ENCODE assay signal across 20 cellular contexts in the genomic region with DNA sequence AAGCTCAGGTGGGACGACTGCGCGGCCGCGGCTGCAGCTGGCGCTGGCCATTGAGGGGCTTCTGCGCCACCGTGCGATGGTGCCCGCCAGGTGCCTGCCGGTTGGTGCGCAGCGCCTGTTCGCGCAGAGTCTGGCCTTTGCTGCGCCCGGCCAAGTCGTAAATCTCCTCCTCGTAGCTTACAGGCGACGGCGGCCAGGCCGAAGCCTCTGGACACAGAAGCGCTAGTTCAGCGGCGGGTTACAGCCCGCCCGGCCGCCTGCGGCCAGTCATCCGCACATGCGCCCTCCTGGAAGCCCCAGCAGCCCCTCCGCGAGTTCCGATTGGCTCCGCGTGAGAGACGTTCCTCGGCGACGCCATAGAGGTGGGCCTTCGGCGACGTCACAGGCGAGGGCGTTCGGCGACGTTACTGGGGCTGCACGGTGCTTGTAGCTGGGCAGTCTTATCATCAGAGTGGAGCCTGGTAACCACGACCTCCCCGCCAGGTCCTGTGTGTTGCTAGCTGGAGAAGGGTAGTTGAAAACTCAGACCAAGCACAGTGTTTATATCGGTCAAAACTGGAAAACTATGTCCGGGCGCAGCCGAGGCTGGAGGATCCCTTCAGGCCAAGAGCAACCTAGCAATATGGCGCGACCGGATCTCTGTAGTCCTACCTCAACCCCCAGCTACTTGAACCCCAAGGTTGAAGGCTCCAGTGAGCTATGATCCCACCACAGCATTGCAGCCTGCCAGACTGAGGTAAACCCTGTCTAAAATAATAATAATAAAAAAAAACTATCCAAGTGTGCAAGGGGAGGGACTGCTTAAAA.
DNase-seq lines count a peak whose midpoint lies in the region; ATAC-seq and TF ChIP-seq lines count a peak whose summit lies in the region.
"Had no signal": no experiment of that assay in that cellular context is flagged by ENCODE, and none has a peak within 500 bp of the region (broad histone marks: within the 10 kb centered on the region; RNA-seq: fewer than 3 reads in every experiment).

No MANE protein-coding gene starts in this region.

- TF ChIP-seq CTCF in retinal pigment epithelial cell (conservative IDR thresholded peaks at IDR 0.05; ENCODE audit: low read depth, low read length): no peak

- H3K4me3 Mint-ChIP-seq in central memory CD8-positive, alpha-beta T cell: no peak overlapping the region
- H3K4me3 Mint-ChIP-seq: immature natural killer cell; T-helper 1 cell treated with Interleukin-12 subunit alpha and Interleukin-12 subunit beta and Interleukin-4 antibody, amounts not matched to agents 30 μg/mL and 1 μg/mL, for 36 hours had no signal

- no peaks in the 10 kb centered on the region for H3K27me3 Mint-ChIP-seq in central memory CD8-positive, alpha-beta T cell

- ATAC-seq in central memory CD8-positive, alpha-beta T cell (replicated peaks; ENCODE audit: extremely low read depth, poor library complexity, severe bottlenecking): peak; percentile 24
- ATAC-seq in HG02763 (IDR thresholded peaks at IDR 0.05; ENCODE audit: unreplicated experiment): no peak

- H3K27ac Mint-ChIP-seq in central memory CD8-positive, alpha-beta T cell (ENCODE audit: low read depth): no peak overlapping the region
- H3K27ac Mint-ChIP-seq: HFFc6; immature natural killer cell; T-helper 1 cell treated with Interleukin-12 subunit alpha and Interleukin-12 subunit beta and Interleukin-4 antibody, amounts not matched to agents 30 μg/mL and 1 μg/mL, for 36 hours had no signal

- no peaks in the 10 kb centered on the region for H3K9me3 Mint-ChIP-seq in central memory CD8-positive, alpha-beta T cell

- no peaks in the 10 kb centered on the region for H3K36me3 Mint-ChIP-seq in central memory CD8-positive, alpha-beta T cell (ENCODE audit: insufficient read depth)
- H3K36me3 Mint-ChIP-seq: immature natural killer cell had no signal

- DNase-seq in DMS53 (lab: John Stamatoyannopoulos, UW) (peak; percentile 1), DMS53 treated with DMSO at 0.1 percent for 48 hours (lab: John Stamatoyannopoulos, UW; ENCODE audit: unreplicated experiment) (no peak), retinal pigment epithelial cell (ENCODE audit: low read depth) (no peak), retina (no peak)
- DNase-seq in Jurkat, Clone E6-1 (ENCODE audit: low read depth, low spot score): no peak
- no peak for DNase-seq in central memory CD8-positive, alpha-beta T cell (ENCODE audit: low spot score in 2 of 2)
- no peak for DNase-seq in stimulated activated CD4-positive, alpha-beta T cell treated with anti-CD3 and anti-CD28 coated beads, Interleukin-12 subunit alpha, Interleukin-12 subunit beta, amount 100 ng/mL, for 4 hours
- DNase-seq: activated CD4-positive, alpha-beta T cell treated with anti-CD3 and anti-CD28 coated beads, Interleukin-2, amount 50 U/mL, for 1 hour; BE2C; central memory CD4-positive, alpha-beta T cell; effector CD4-positive, alpha-beta T cell; esophagus squamous epithelium; head of caudate nucleus; HFFc6; immature natural killer cell; NCI-H2029; NCI-H446 had no signal

- H3K4me1 Mint-ChIP-seq in central memory CD8-positive, alpha-beta T cell: no peaks in the 10 kb centered on the region
- H3K4me1 Mint-ChIP-seq: immature natural killer cell had no signal

- H3K4me3 ChIP-seq in Jurkat, Clone E6-1 (ENCODE audit: low read length): peak overlapping the region; percentile 34
- peak overlapping the region; percentile 23 for H3K4me3 ChIP-seq in retinal pigment epithelial cell (ENCODE audit: low read length)
- H3K4me3 ChIP-seq: esophagus squamous epithelium, lung had no signal
